ENCODE assay signal across 8 cellular contexts in genomic region chr17:42276609-42277341, GRCh38. TPM values are rescaled to one million over a fixed set of nuclear protein-coding genes. Genes with fewer than 3 reads are reported as not detected.
DNase-seq lines count a peak whose midpoint lies in the region; ATAC-seq and TF ChIP-seq lines count a peak whose summit lies in the region.

No MANE protein-coding gene starts in this region.

- H3K36me3 ChIP-seq in body of pancreas (replicated peaks in 1 of 2; ENCODE audit: insufficient read depth in 1 of 2, low read depth in 2 of 2) (no peaks in the 10 kb centered on the region), sigmoid colon (no peaks in the 10 kb centered on the region)

- H3K27ac ChIP-seq in body of pancreas (peak overlapping the region; percentile 55 to 93 (median 90)), sigmoid colon (peak overlapping the region; percentile 84 to 94 (median 90))

- WGBS in body of pancreas, 2 donors = 0% methylated on average over 4 to 44 of the region's 44 CpGs
- WGBS in sigmoid colon, 2 donors = 1 to 3% methylated on average over 44 of the region's 44 CpGs

- intact Hi-C loops in body of pancreas (cut with DNase I) (no loop called here), sigmoid colon (cut with DNase I) (no loop called here)

- H3K9me3 ChIP-seq in body of pancreas = no peaks in the 10 kb centered on the region
- H3K9me3 ChIP-seq in sigmoid colon = no peaks in the 10 kb centered on the region

- TF ChIP-seq POLR2A in body of pancreas (IDR thresholded peaks at IDR 0.05) (peak in 2 of 3 donors; percentile 16 to 35), sigmoid colon (IDR thresholded peaks at IDR 0.05) (no peak)

- ATAC-seq in HG03097 (IDR thresholded peaks at IDR 0.05; ENCODE audit: low FRiP score, unreplicated experiment) (peak; percentile 12), body of pancreas (peak; percentile 39), GM19328 (IDR thresholded peaks at IDR 0.05; ENCODE audit: unreplicated experiment) (no peak)

- peak in 1 of 4 donors; percentile 12 for TF ChIP-seq EP300 in sigmoid colon (IDR thresholded peaks at IDR 0.05)

- TF ChIP-seq CTCF in body of pancreas (IDR thresholded peaks at IDR 0.05) = peak in 1 of 7 experiments; percentile 0
- TF ChIP-seq CTCF in sigmoid colon (IDR thresholded peaks at IDR 0.05) = no peak

- H3K27me3 ChIP-seq in body of pancreas (no peaks in the 10 kb centered on the region), sigmoid colon (no peaks in the 10 kb centered on the region)

- H3K4me1 ChIP-seq in body of pancreas (peaks cover 26% of the 10 kb centered on the region), sigmoid colon (peaks cover 0 to 48% (median 42%) of the 10 kb centered on the region in 4 donors)

- peak overlapping the region; percentile 32 to 44 for H3K4me3 ChIP-seq in body of pancreas
- H3K4me3 ChIP-seq in sigmoid colon = peak overlapping the region; percentile 65 to 98 (median 76)

- DNase-seq in GDM1 (lab: John Stamatoyannopoulos, UW) = peak; percentile 38
- DNase-seq in RKO (ENCODE audit: low spot score) = peak; percentile 78
- DNase-seq in body of pancreas = peak; percentile 70 to 85 (median 82)
- DNase-seq in iPS-NIHi11 (ENCODE audit: low spot score) = peak; percentile 48
- DNase-seq in sigmoid colon = peak; percentile 92
- DNase-seq in NOMO-1 treated with DMSO at 0.1 percent for 48 hours (lab: John Stamatoyannopoulos, UW; ENCODE audit: unreplicated experiment) = no peak

RNA-seq across cellular contexts. Expression of gene STAT5B, which starts 0.6 kb away (rescaled TPM):
- total RNA-seq in body of pancreas (10 to 100 TPM; 35.3 TPM), sigmoid colon (100 to 1,000 TPM in 1 of 4 donors, 10 to 100 TPM in 3; 93.5 to 117 (median 98.4) TPM)
- 10 to 100 TPM; 11.3 to 37.5 (median 13.2) TPM for polyA plus RNA-seq in sigmoid colon

RNA-seq across cellular contexts. Expression of gene STAT5A, which starts 11.5 kb away (rescaled TPM):
- 10 to 100 TPM; 25.2 to 52.1 TPM for total RNA-seq in body of pancreas
- total RNA-seq in sigmoid colon = 10 to 100 TPM; 57.2 to 91.0 (median 80.8) TPM
- polyA plus RNA-seq in sigmoid colon = 10 to 100 TPM in 2 of 3 donors, 1 to 10 TPM in 1; 7.4 to 39.2 (median 13.2) TPM

Comparison
In these comparisons a context has a peak if more than half of its experiments do, and no peak if none do; other contexts are left out.
1. POLR2A ChIP-seq: peak in body of pancreas (2 of 3); none in sigmoid colon (0 of 2).